ENCODE assay signal across 21 cellular contexts in genomic region chr12:96230646-96231045, GRCh38.
"Had no signal": no experiment of that assay in that cellular context is flagged by ENCODE, and none has a peak within 500 bp of the region (broad histone marks: within the 10 kb centered on the region; RNA-seq: fewer than 3 reads in every experiment).

No MANE protein-coding gene starts in this region.

- H3K4me2 ChIP-seq: neural progenitor cell had no signal

- H3K9me3 ChIP-seq: ascending aorta, prostate gland, thyroid gland had no signal

- ATAC-seq: right cardiac atrium had no signal

- H3K27me3 ChIP-seq: ascending aorta, neural progenitor cell, thyroid gland had no signal

- DNase-seq: activated B cell treated with CpG ODN at 0.5 μM for 24 hours; activated CD4-positive, alpha-beta memory T cell treated with anti-CD3 and anti-CD28 coated beads, Interleukin-2, amount 10 ng/mL, durations not matched to agents 7 days and 5 days; activated CD4-positive, alpha-beta T cell treated with anti-CD3 and anti-CD28 coated beads for 4 hours; activated effector memory CD4-positive, alpha-beta T cell treated with Interleukin-2 at 50 U/mL for 16 hours; activated naive CD4-positive, alpha-beta T cell treated with anti-CD3 and anti-CD28 coated beads, Interleukin-2, amount 50 U/mL, for 16 hours; activated T-cell treated with anti-CD3 and anti-CD28 coated beads, Interleukin-2, amount 50 U/mL, for 24 hours; cerebellar nuclear complex; effector CD4-positive, alpha-beta T cell; foreskin fibroblast; hypothalamus; naive B cell; right cardiac atrium; small intestine; stimulated activated CD4-positive, alpha-beta T cell treated with anti-CD3 and anti-CD28 coated beads, Interleukin-4, amount 100 ng/mL, for 4 hours; stimulated activated naive CD4-positive, alpha-beta T cell; thyroid gland had no signal

- H3K36me3 ChIP-seq: ascending aorta, neural progenitor cell, prostate gland had no signal

- H3K4me3 ChIP-seq: ascending aorta, lung, neural progenitor cell, prostate gland, SK-N-MC, thyroid gland had no signal

- H3K9me3 Mint-ChIP-seq: activated B cell treated with CpG ODN at 0.5 μM for 24 hours; activated CD4-positive, alpha-beta memory T cell treated with anti-CD3 and anti-CD28 coated beads, Interleukin-2, amount 10 ng/mL, durations not matched to agents 7 days and 5 days; activated T-cell treated with anti-CD3 and anti-CD28 coated beads, Interleukin-2, amount 50 U/mL, for 24 hours; neural progenitor cell had no signal

- H3K27me3 Mint-ChIP-seq: activated B cell treated with CpG ODN at 0.5 μM for 24 hours; activated CD4-positive, alpha-beta memory T cell treated with anti-CD3 and anti-CD28 coated beads, Interleukin-2, amount 10 ng/mL, durations not matched to agents 7 days and 5 days; activated T-cell treated with anti-CD3 and anti-CD28 coated beads, Interleukin-2, amount 50 U/mL, for 24 hours; naive B cell had no signal

- H3K4me1 Mint-ChIP-seq: activated B cell treated with CpG ODN at 0.5 μM for 24 hours had no signal

- H3K4me1 ChIP-seq: neural progenitor cell, prostate gland had no signal

- H3K4me3 Mint-ChIP-seq: activated B cell treated with CpG ODN at 0.5 μM for 24 hours; activated CD4-positive, alpha-beta memory T cell treated with anti-CD3 and anti-CD28 coated beads, Interleukin-2, amount 10 ng/mL, durations not matched to agents 7 days and 5 days; activated T-cell treated with anti-CD3 and anti-CD28 coated beads, Interleukin-2, amount 50 U/mL, for 24 hours; naive B cell; neural progenitor cell had no signal

- H3K9ac ChIP-seq: neural progenitor cell had no signal

- H3K27ac ChIP-seq: ascending aorta, neural progenitor cell, prostate gland, SK-N-MC had no signal

- H2AFZ ChIP-seq: neural progenitor cell had no signal

- H3K27ac Mint-ChIP-seq: activated B cell treated with CpG ODN at 0.5 μM for 24 hours; activated CD4-positive, alpha-beta memory T cell treated with anti-CD3 and anti-CD28 coated beads, Interleukin-2, amount 10 ng/mL, durations not matched to agents 7 days and 5 days; neural progenitor cell had no signal
